1 cellular context compared by ENCODE assay signal in genomic region chr16:46883690-46884512, GRCh38.
TF ChIP-seq lines count a peak whose summit lies in the region.

GPT2 (plus strand) TSS chr16:46884362; CDS start chr16:46884716, 354 bp downstream.

TF ChIP-seq in HepG2, 621 proteins besides CTCF, POLR2A, EP300 and RAD21 (continued from another document and continues in another):
- TF ChIP-seq E2F2 (CRISPR knock-in tag; IDR thresholded peaks at IDR 0.05; ENCODE audit: borderline replicate concordance) = peak; percentile 82
- TF ChIP-seq ZNF691 (CRISPR knock-in tag; IDR thresholded peaks at IDR 0.05; ENCODE audit: borderline replicate concordance, low read depth) = peak; percentile 84; the same call in 1 of the 2 replicates
- TF ChIP-seq ZNF629 (CRISPR knock-in tag; conservative IDR thresholded peaks at IDR 0.05) = peak; percentile 21; the same call in 1 of the 2 replicates
- TF ChIP-seq SRSF9 (IDR thresholded peaks at IDR 0.05; ENCODE audit: borderline replicate concordance, insufficient read depth, low read depth, low read length, poor library complexity, severe bottlenecking) = no peak
- TF ChIP-seq RXRB (CRISPR knock-in tag; IDR thresholded peaks at IDR 0.05; ENCODE audit: borderline replicate concordance) = peak; percentile 87; the same call in 1 of the 2 replicates
- peak; percentile 81; the same call in 1 of the 2 replicates for TF ChIP-seq NFATC3 (CRISPR knock-in tag; IDR thresholded peaks at IDR 0.05)
- TF ChIP-seq ZNF230 (CRISPR knock-in tag; IDR thresholded peaks at IDR 0.05) = peak; percentile 91
- TF ChIP-seq KLF11 (CRISPR knock-in tag; IDR thresholded peaks at IDR 0.05) = peak; percentile 84; the same call in 1 of the 2 replicates
- no peak for TF ChIP-seq SNRNP70 (IDR thresholded peaks at IDR 0.05; ENCODE audit: low read depth, low read length)
- TF ChIP-seq ZBTB38 (CRISPR knock-in tag; IDR thresholded peaks at IDR 0.05) = peak; percentile 90
- no peak; the same call in 1 of the 2 replicates for TF ChIP-seq THAP7 (CRISPR knock-in tag; IDR thresholded peaks at IDR 0.05)
- no peak for TF ChIP-seq LCORL (IDR thresholded peaks at IDR 0.05)
- peak; percentile 82 for TF ChIP-seq LCORL (CRISPR knock-in tag; IDR thresholded peaks at IDR 0.05)
- peak; percentile 90; the same call in 1 of the 2 replicates for TF ChIP-seq MZF1 (CRISPR knock-in tag; IDR thresholded peaks at IDR 0.05; ENCODE audit: borderline replicate concordance)
- TF ChIP-seq HNF1A (IDR thresholded peaks at IDR 0.05; ENCODE audit: low read depth) = no peak
- TF ChIP-seq HNF1A (CRISPR knock-in tag; IDR thresholded peaks at IDR 0.05; ENCODE audit: borderline replicate concordance) = peak; percentile 92
- TF ChIP-seq HDAC6 (IDR thresholded peaks at IDR 0.05; ENCODE audit: low read depth, low read length) = no peak
- no peak for TF ChIP-seq TCF7L2 (IDR thresholded peaks at IDR 0.05; ENCODE audit: low read depth, low read length)
- TF ChIP-seq ZNF709 (CRISPR knock-in tag; IDR thresholded peaks at IDR 0.05) = peak; percentile 87
- TF ChIP-seq KDM1A (CRISPR knock-in tag; IDR thresholded peaks at IDR 0.05) = no peak
- peak; percentile 71 for TF ChIP-seq ZNF674 (CRISPR knock-in tag; IDR thresholded peaks at IDR 0.05; ENCODE audit: low read depth)
- TF ChIP-seq ZNF670 (CRISPR knock-in tag; IDR thresholded peaks at IDR 0.05; ENCODE audit: borderline replicate concordance) = peak; percentile 97; the same call in 1 of the 2 replicates
- TF ChIP-seq BRCA1 (CRISPR knock-in tag; IDR thresholded peaks at IDR 0.05) = 0 out of 2 replicates have a peak, but pooled peaks have one; percentile 31
- peak; percentile 98 for TF ChIP-seq RNF219 (CRISPR knock-in tag; IDR thresholded peaks at IDR 0.05)
- peak; percentile 82 for TF ChIP-seq NR2C2 (CRISPR knock-in tag; IDR thresholded peaks at IDR 0.05; ENCODE audit: borderline replicate concordance)
- TF ChIP-seq RFXAP (CRISPR knock-in tag; IDR thresholded peaks at IDR 0.05; ENCODE audit: borderline replicate concordance) = peak; percentile 67
- peak; percentile 86 for TF ChIP-seq ELF3 (CRISPR knock-in tag; IDR thresholded peaks at IDR 0.05)
- TF ChIP-seq SMARCC2 (IDR thresholded peaks at IDR 0.05) = no peak
- no peak; the same call in 1 of the 2 replicates for TF ChIP-seq GPN1 (CRISPR knock-in tag; IDR thresholded peaks at IDR 0.05; ENCODE audit: borderline replicate concordance)
- peak; percentile 100 for TF ChIP-seq BRD4 (CRISPR knock-in tag; IDR thresholded peaks at IDR 0.05)
- peak; percentile 92; the same call in 1 of the 2 replicates for TF ChIP-seq ZNF280D (CRISPR knock-in tag; IDR thresholded peaks at IDR 0.05)
- TF ChIP-seq ATRX (CRISPR knock-in tag; IDR thresholded peaks at IDR 0.05; ENCODE audit: borderline replicate concordance) = no peak
- no peak; the same call in 1 of the 2 replicates for TF ChIP-seq ZNF850 (CRISPR knock-in tag; conservative IDR thresholded peaks at IDR 0.05)
- peak; percentile 96; the same call in 1 of the 2 replicates for TF ChIP-seq MEIS1 (CRISPR knock-in tag; IDR thresholded peaks at IDR 0.05; ENCODE audit: borderline replicate concordance)
- peak; percentile 30; the same call in 1 of the 2 replicates for TF ChIP-seq ZNF274 (CRISPR knock-in tag; IDR thresholded peaks at IDR 0.05)
- peak; percentile 88 for TF ChIP-seq AFF4 (CRISPR knock-in tag; IDR thresholded peaks at IDR 0.05)
- TF ChIP-seq PBX3 (CRISPR knock-in tag; IDR thresholded peaks at IDR 0.05; ENCODE audit: borderline replicate concordance) = peak; percentile 28; the same call in 1 of the 2 replicates
- peak; percentile 84 for TF ChIP-seq ZNF619 (CRISPR knock-in tag; IDR thresholded peaks at IDR 0.05)
- peak; percentile 84 for TF ChIP-seq PHF5A (CRISPR knock-in tag; IDR thresholded peaks at IDR 0.05; ENCODE audit: low read depth, unreplicated experiment)
- TF ChIP-seq FOXP1 (IDR thresholded peaks at IDR 0.05) = no peak
- peak; percentile 62 for TF ChIP-seq FOXP1 (CRISPR knock-in tag; IDR thresholded peaks at IDR 0.05)
- peak; percentile 84; the same call in 1 of the 2 replicates for TF ChIP-seq MEF2D (CRISPR knock-in tag; IDR thresholded peaks at IDR 0.05)
- TF ChIP-seq TOPORS (CRISPR knock-in tag; IDR thresholded peaks at IDR 0.05) = peak; percentile 19; the same call in 1 of the 2 replicates
- TF ChIP-seq PCBP1 (IDR thresholded peaks at IDR 0.05; ENCODE audit: borderline replicate concordance, low read depth, low read length) = peak; percentile 83; the same call in 1 of the 2 replicates
- peak; percentile 99 for TF ChIP-seq CBX5 (CRISPR knock-in tag; IDR thresholded peaks at IDR 0.05; ENCODE audit: borderline replicate concordance)
- TF ChIP-seq ZSCAN20 (CRISPR knock-in tag; IDR thresholded peaks at IDR 0.05; ENCODE audit: borderline replicate concordance) = peak; percentile 12; the same call in 1 of the 2 replicates
- TF ChIP-seq ZNF547 (CRISPR knock-in tag; IDR thresholded peaks at IDR 0.05) = peak; percentile 17; the same call in 1 of the 2 replicates
- no peak for TF ChIP-seq ZNF883 (CRISPR knock-in tag; IDR thresholded peaks at IDR 0.05; ENCODE audit: not compliant biosample characterization)
- TF ChIP-seq KMT2A (CRISPR knock-in tag; IDR thresholded peaks at IDR 0.05) = peak; percentile 88
